ENCODE assay signal across 23 cellular contexts in the genomic region with DNA sequence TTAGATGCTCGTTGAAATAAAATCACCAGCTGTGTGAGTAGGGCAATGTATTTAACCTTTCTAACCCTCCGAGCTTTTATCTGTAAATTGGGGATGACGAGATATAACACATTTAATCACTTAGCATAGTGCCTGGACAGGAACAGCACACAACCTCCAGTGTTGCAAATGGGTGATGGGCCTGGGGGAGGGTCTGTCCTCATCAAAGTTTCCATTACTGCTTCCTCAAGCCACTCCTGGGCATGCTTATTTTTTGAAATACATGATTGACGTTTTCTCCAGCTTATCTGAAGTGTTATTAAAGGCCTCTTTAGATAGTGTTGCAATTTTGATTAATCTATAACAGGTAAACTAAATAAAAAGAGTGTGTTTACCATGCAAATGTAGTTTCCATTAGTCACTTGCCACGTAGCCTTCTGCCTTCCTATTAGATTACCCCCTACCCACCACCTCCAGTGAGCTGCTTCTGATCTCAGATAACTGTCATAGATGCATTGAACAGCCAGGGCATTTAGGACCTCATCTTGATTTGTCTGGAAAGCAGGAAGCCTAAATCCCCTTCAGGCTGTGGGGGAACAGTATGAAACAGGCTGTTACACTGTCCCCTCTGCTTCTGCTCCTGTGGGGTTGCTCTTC.
"Had no signal": no experiment of that assay in that cellular context is flagged by ENCODE, and none has a peak within 500 bp of the region (broad histone marks: within the 10 kb centered on the region; RNA-seq: fewer than 3 reads in every experiment).

No MANE protein-coding gene starts in this region.

- ATAC-seq: activated CD8-positive, alpha-beta T cell treated with anti-CD3 and anti-CD28 coated beads, Interleukin-2, amount 10 ng/mL, durations not matched to agents 7 days and 5 days; T-helper 17 cell; WTC11 had no signal

- H3K4me1 ChIP-seq: breast epithelium had no signal

- H3K9me3 ChIP-seq: breast epithelium had no signal

- H3K27ac ChIP-seq: breast epithelium, SK-N-MC had no signal

- DNase-seq: activated CD4-positive, alpha-beta T cell treated with anti-CD3 and anti-CD28 coated beads for 48 hours; activated CD4-positive, alpha-beta T cell treated with anti-CD3 and anti-CD28 coated beads, Interleukin-2, amount 50 U/mL, for 4 hours; activated CD4-positive, CD25-positive, alpha-beta regulatory T cell treated with anti-CD3 and anti-CD28 coated beads, Interleukin-2, amount 50 U/mL, for 72 hours; activated CD8-positive, alpha-beta T cell treated with anti-CD3 and anti-CD28 coated beads, Interleukin-2, amount 10 ng/mL, durations not matched to agents 7 days and 5 days; activated effector memory CD4-positive, alpha-beta T cell treated with Interleukin-2 at 50 U/mL for 16 hours; activated naive CD4-positive, alpha-beta T cell; activated T-cell treated with anti-CD3 and anti-CD28 coated beads, Interleukin-2, amount 50 U/mL, for 24 hours; aorta; KG1; NCI-H1048; NCI-H146; NCI-H187 treated with DMSO at 0.1 percent for 48 hours; NCI-H2081 treated with DMSO at 0.1 percent for 48 hours; NCI-H345; NCI-H510A; NCI-H526 treated with DMSO at 0.1 percent for 48 hours; NCI-H82; SIG-M5; T-helper 17 cell; T-helper 9 cell had no signal

- H3K27me3 ChIP-seq: breast epithelium had no signal

- H3K4me3 ChIP-seq: breast epithelium, SK-N-MC had no signal

- H3K36me3 ChIP-seq: breast epithelium had no signal
